ENCODE assay signal across 24 cellular contexts in genomic region chr2:111252436-111252835, GRCh38.
A peak's percentile ranks its signal among the peaks of the same experiment; 100 is the strongest.
DNase-seq lines count a peak whose midpoint lies in the region; ATAC-seq, FAIRE-seq and TF ChIP-seq lines count a peak whose summit lies in the region.
"Had no signal": no experiment of that assay in that cellular context is flagged by ENCODE, and none has a peak within 500 bp of the region (broad histone marks: within the 10 kb centered on the region; RNA-seq: fewer than 3 reads in every experiment).

No MANE protein-coding gene starts in this region.

- H3K27ac Mint-ChIP-seq in central memory CD8-positive, alpha-beta T cell (ENCODE audit: low read depth) = peak overlapping the region; percentile 52
- H3K27ac Mint-ChIP-seq: activated CD4-positive, alpha-beta memory T cell treated with anti-CD3 and anti-CD28 coated beads for 36 hours; WTC11 had no signal

- no peak overlapping the region for H3K27ac ChIP-seq in keratinocyte (ENCODE audit: control insufficient read depth, insufficient read depth, low read length)
- H3K27ac ChIP-seq: parathyroid adenoma, upper lobe of right lung had no signal

- H3K4me3 ChIP-seq in keratinocyte (ENCODE audit: control insufficient read depth in 2 of 3, extremely low read depth in 1 of 3, insufficient read depth in 2 of 3, low read depth in 1 of 3, low read length in 3 of 3) = no peak overlapping the region
- H3K4me3 ChIP-seq: upper lobe of right lung had no signal

- H3K36me3 ChIP-seq in keratinocyte (ENCODE audit: control insufficient read depth in 2 of 2, extremely low read depth in 1 of 2, insufficient read depth in 2 of 2, low read length in 2 of 2) = peaks cover 2 to 8% of the 10 kb centered on the region in 2 experiments
- H3K36me3 ChIP-seq: upper lobe of right lung had no signal

- in situ Hi-C loops in GM13977 (cut with MboI; ENCODE audit: low pct_unique_long_range_greater_than_20kb, low sequenced_read_pairs, unreplicated experiment) = no loop called here

- TF ChIP-seq CTCF in keratinocyte (optimal IDR thresholded peaks at IDR 0.05 in 1 of 3, IDR thresholded peaks at IDR 0.05 in 1 of 3, conservative IDR thresholded peaks at IDR 0.05 in 1 of 3; ENCODE audit: extremely low read depth in 1 of 3, insufficient read depth in 2 of 3, low read length in 3 of 3) = no peak
- TF ChIP-seq CTCF in GM13977 (IDR thresholded peaks at IDR 0.05; ENCODE audit: extremely low read depth, insufficient read depth, missing control alignments) = no peak

- no peaks in the 10 kb centered on the region for H4K20me1 ChIP-seq in keratinocyte (ENCODE audit: control insufficient read depth, extremely low read depth, insufficient read depth, low read length)

- H3K36me3 Mint-ChIP-seq in central memory CD8-positive, alpha-beta T cell (ENCODE audit: insufficient read depth) = peaks cover 13% of the 10 kb centered on the region

- no peaks in the 10 kb centered on the region for H3K4me1 ChIP-seq in keratinocyte (ENCODE audit: control insufficient read depth, extremely low read depth, insufficient read depth, low read length)
- H3K4me1 ChIP-seq: parathyroid adenoma, upper lobe of right lung had no signal

- H3K4me2 ChIP-seq in keratinocyte (ENCODE audit: control insufficient read depth, extremely low read depth, insufficient read depth, low read depth, low read length) = no peak overlapping the region

- peak; percentile 23 for FAIRE-seq in keratinocyte (lab: Jason Lieb, UNC)
- FAIRE-seq: D721Med had no signal

- no peaks in the 10 kb centered on the region for H3K9me1 ChIP-seq in keratinocyte (ENCODE audit: control insufficient read depth, extremely low read depth, insufficient read depth, low read length)

- H3K4me3 Mint-ChIP-seq in central memory CD8-positive, alpha-beta T cell = no peak overlapping the region
- H3K4me3 Mint-ChIP-seq: activated CD4-positive, alpha-beta memory T cell treated with anti-CD3 and anti-CD28 coated beads for 36 hours; nephron; WTC11 had no signal

- DNase-seq in EL (peak; percentile 13), MV-4-11 (lab: John Stamatoyannopoulos, UW) (peak; percentile 9), keratinocyte (ENCODE audit: low read depth, low spot score) (no peak), GM13977 (ENCODE audit: low spot score) (no peak)
- no peak for DNase-seq in central memory CD8-positive, alpha-beta T cell (ENCODE audit: low spot score in 2 of 2)
- DNase-seq: activated CD4-positive, alpha-beta memory T cell treated with anti-CD3 and anti-CD28 coated beads for 36 hours; activated naive CD4-positive, alpha-beta T cell; amniotic stem cell; C1 segment of cervical spinal cord; effector CD8-positive, alpha-beta T cell; head of caudate nucleus; NCI-H1694; NCI-H69; right cardiac atrium; substantia nigra; T-helper 9 cell; upper lobe of right lung had no signal

- ATAC-seq in central memory CD8-positive, alpha-beta T cell (replicated peaks; ENCODE audit: extremely low read depth, poor library complexity, severe bottlenecking) = no peak
- no peak for ATAC-seq in HG03095 (IDR thresholded peaks at IDR 0.05; ENCODE audit: unreplicated experiment)
- no peak for ATAC-seq in HG02885 (IDR thresholded peaks at IDR 0.05; ENCODE audit: poor library complexity, unreplicated experiment)
- ATAC-seq: right cardiac atrium, SK-N-SH treated with all-trans-retinoic acid at 6 μM for 48 hours, upper lobe of right lung, WTC11 had no signal

- no peaks in the 10 kb centered on the region for H3K27me3 ChIP-seq in keratinocyte (ENCODE audit: control insufficient read depth, extremely low read depth, insufficient read depth, low read length)
- H3K27me3 ChIP-seq: upper lobe of right lung had no signal

- no peak overlapping the region for H2AFZ ChIP-seq in keratinocyte (ENCODE audit: control insufficient read depth, low read length)
- H2AFZ ChIP-seq: parathyroid adenoma had no signal

- H3K79me2 ChIP-seq in keratinocyte (ENCODE audit: control insufficient read depth, insufficient read depth, low read length) = no peaks in the 10 kb centered on the region
- H3K79me2 ChIP-seq: parathyroid adenoma had no signal

- H3K9ac ChIP-seq in keratinocyte (ENCODE audit: control insufficient read depth, extremely low read depth, insufficient read depth, low read length) = no peak overlapping the region
- H3K9ac ChIP-seq: parathyroid adenoma had no signal

- H3K9me3 ChIP-seq in keratinocyte (ENCODE audit: control insufficient read depth, low read depth, low read length) = no peaks in the 10 kb centered on the region
- H3K9me3 ChIP-seq: upper lobe of right lung had no signal

- H3K9me3 Mint-ChIP-seq in central memory CD8-positive, alpha-beta T cell = peaks cover 5% of the 10 kb centered on the region

- dilution Hi-C loops in keratinocyte (cut with MboI; ENCODE audit: extremely low pct_ligation_motif_present, low sequenced_read_pairs) = no loop called here

- H3K4me1 Mint-ChIP-seq in central memory CD8-positive, alpha-beta T cell = peaks cover 10% of the 10 kb centered on the region
- H3K4me1 Mint-ChIP-seq: WTC11 had no signal

- H3K27me3 Mint-ChIP-seq in central memory CD8-positive, alpha-beta T cell = no peaks in the 10 kb centered on the region
- H3K27me3 Mint-ChIP-seq: activated CD4-positive, alpha-beta memory T cell treated with anti-CD3 and anti-CD28 coated beads for 36 hours had no signal

Comparison
In these comparisons a context has a peak if more than half of its experiments do, and no peak if none do; other contexts are left out.
1. DNase-seq: peak in EL (single experiment) and MV-4-11 (single experiment); none in central memory CD8-positive, alpha-beta T cell (0 of 2), keratinocyte (single experiment) and GM13977 (single experiment).